ENCODE assay signal across 8 cellular contexts in the genomic region with DNA sequence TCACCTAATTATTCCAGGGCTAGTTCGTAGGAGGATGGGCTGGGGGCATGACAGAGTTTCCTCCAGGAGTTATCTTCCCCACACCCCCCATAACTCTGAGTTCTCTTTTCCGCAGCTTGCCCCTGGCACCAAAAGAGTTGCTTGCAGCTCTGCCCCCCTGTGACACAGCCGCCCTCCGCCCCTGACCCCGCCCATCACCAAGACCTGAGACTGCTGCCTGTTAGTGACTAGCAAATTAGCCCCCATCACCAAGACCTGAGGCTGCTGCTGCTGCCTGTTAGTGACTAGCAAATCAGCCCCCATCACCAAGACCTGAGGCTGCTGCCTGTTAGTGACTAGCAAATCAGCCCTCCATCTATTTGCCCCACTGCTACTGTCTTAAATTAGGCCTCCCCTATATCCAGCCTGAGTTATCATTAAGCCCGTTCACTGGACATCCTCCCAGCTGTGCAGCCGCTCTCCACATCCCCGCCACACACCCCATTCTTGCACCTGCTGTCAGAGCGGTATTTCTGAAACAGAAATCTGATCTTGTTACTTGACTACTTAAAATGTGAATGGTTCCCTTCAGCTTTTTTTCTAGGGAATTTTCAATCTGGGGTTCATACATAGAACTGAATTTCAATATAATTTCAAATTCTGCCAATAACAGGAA. TPM values are rescaled to one million over a fixed set of nuclear protein-coding genes. Genes with fewer than 3 reads are reported as not detected.
DNase-seq lines count a peak whose midpoint lies in the region; ATAC-seq and TF ChIP-seq lines count a peak whose summit lies in the region.

No MANE protein-coding gene starts in this region.

- peak overlapping the region in 8 of 10 donors; percentile 53 to 100 (median 95) for H3K4me3 ChIP-seq in heart right ventricle

- no peaks in the 10 kb centered on the region for H3K36me3 ChIP-seq in heart right ventricle

- intact Hi-C loops in heart right ventricle (cut with DNase I) = loop anchor here in 1 of 10 donors (1.0 kb wide), 1 partner anchor 268 kb away; a partner anchor contains a TSS

- H3K4me1 ChIP-seq in heart right ventricle = peaks cover 0 to 22% (median 14%) of the 10 kb centered on the region in 9 donors

- no peaks in the 10 kb centered on the region for H3K27me3 ChIP-seq in heart right ventricle

- 40 to 49% methylated on average over 9 of the region's 9 CpGs for WGBS in heart right ventricle, 2 donors

- no peaks in the 10 kb centered on the region for H3K9me3 ChIP-seq in heart right ventricle

- TF ChIP-seq CTCF in heart right ventricle (IDR thresholded peaks at IDR 0.05) = no peak

- DNase-seq in NCI-H510A treated with DMSO at 0.1 percent for 48 hours (lab: John Stamatoyannopoulos, UW) (peak; percentile 50), NCI-H510A (lab: John Stamatoyannopoulos, UW) (no peak), heart right ventricle (peak in 1 of 2 donors; percentile 21), SIG-M5 treated with dmso at 0.1 percent for 504 hours (lab: John Stamatoyannopoulos, UW; ENCODE audit: unreplicated experiment) (no peak), NCI-H2227 treated with DMSO at 0.1 percent for 48 hours (lab: John Stamatoyannopoulos, UW) (no peak), AG20443 (ENCODE audit: low spot score) (no peak)
- peak; percentile 62 for DNase-seq in activated T-cell treated with anti-CD3 and anti-CD28 coated beads, Interleukin-2, amount 50 U/mL, for 1 hour
- DNase-seq in stimulated activated CD4-positive, alpha-beta T cell treated with anti-CD3 and anti-CD28 coated beads, Interleukin-1b, Interleukin-23, amount 100 ng/mL, for 4 hours (ENCODE audit: low read depth in 2 of 2) = peak; percentile 35 to 36

- H3K27ac ChIP-seq in heart right ventricle = peak overlapping the region in 1 of 10 donors; percentile 90

- ATAC-seq in heart right ventricle = no peak

RNA-seq across cellular contexts. Expression of a gene that starts 1.5 kb away (rescaled TPM):
- 10 to 100 TPM in 7 of 10 donors, 1 to 10 TPM in 3; 8.5 to 18.9 (median 10.7) TPM for total RNA-seq in heart right ventricle
- polyA plus RNA-seq in heart right ventricle = 10 to 100 TPM in 1 of 2 donors, 1 to 10 TPM in 1; 6.9 to 14.7 TPM

Comparison
In these comparisons a context has a peak if more than half of its experiments do, and no peak if none do; other contexts are left out.
1. DNase-seq: peak in NCI-H510A treated with DMSO at 0.1 percent for 48 hours (single experiment), activated T-cell treated with anti-CD3 and anti-CD28 coated beads, Interleukin-2, amount 50 U/mL, for 1 hour (single experiment) and stimulated activated CD4-positive, alpha-beta T cell treated with anti-CD3 and anti-CD28 coated beads, Interleukin-1b, Interleukin-23, amount 100 ng/mL, for 4 hours (2 of 2); none in NCI-H510A (single experiment), SIG-M5 treated with dmso at 0.1 percent for 504 hours (single experiment), NCI-H2227 treated with DMSO at 0.1 percent for 48 hours (single experiment) and AG20443 (single experiment).